Comparison of ENCODE assay signal across 30 cellular contexts in genomic region chr6:70184723-70185122, GRCh38.
"Had no signal": no experiment of that assay in that cellular context is flagged by ENCODE, and none has a peak within 500 bp of the region (broad histone marks: within the 10 kb centered on the region; RNA-seq: fewer than 3 reads in every experiment).

No MANE protein-coding gene starts in this region.

- H3K9me3 ChIP-seq: adrenal gland, ascending aorta, body of pancreas, breast epithelium had no signal

- H3K27me3 ChIP-seq: adrenal gland, ascending aorta, body of pancreas, brain microvascular endothelial cell, breast epithelium, cardiac muscle cell had no signal

- DNase-seq: activated effector memory CD4-positive, alpha-beta T cell treated with anti-CD3 and anti-CD28 coated beads, Interleukin-2, amount 50 U/mL, for 16 hours; activated effector memory CD4-positive, alpha-beta T cell treated with Interleukin-2 at 50 U/mL for 16 hours; activated gamma-delta T cell; activated gamma-delta T cell treated with Interleukin-2 at 50 U/mL for 16 hours; activated naive CD4-positive, alpha-beta T cell; activated naive CD4-positive, alpha-beta T cell treated with anti-CD3 and anti-CD28 coated beads for 36 hours; activated naive CD4-positive, alpha-beta T cell treated with anti-CD3 and anti-CD28 coated beads, Interleukin-2, amount 10 ng/mL, durations not matched to agents 7 days and 5 days; activated naive CD4-positive, alpha-beta T cell treated with anti-CD3 and anti-CD28 coated beads, Interleukin-2, amount 50 U/mL, for 16 hours; activated naive CD4-positive, alpha-beta T cell treated with Interleukin-2 at 50 U/mL for 16 hours; activated naive CD8-positive, alpha-beta T cell treated with anti-CD3 and anti-CD28 coated beads for 36 hours; activated naive CD8-positive, alpha-beta T cell treated with anti-CD3 and anti-CD28 coated beads, Interleukin-2, amount 10 ng/mL, durations not matched to agents 7 days and 5 days; activated naive CD8-positive, alpha-beta T cell treated with anti-CD3 and anti-CD28 coated beads, Interleukin-2, amount 50 U/mL, for 24 hours; activated T-cell treated with anti-CD3 and anti-CD28 coated beads, Interleukin-2, amount 50 U/mL, for 1 hour; activated T-cell treated with anti-CD3 and anti-CD28 coated beads, Interleukin-2, amount 50 U/mL, for 24 hours; activated T-cell treated with anti-CD3 and anti-CD28 coated beads, Interleukin-2, amount 50 U/mL, for 4 hours; activated T-cell treated with anti-CD3 and anti-CD28 coated beads, Interleukin-2, amount 50 U/mL, for 48 hours; activated T-cell treated with anti-CD3 and anti-CD28 coated beads, Interleukin-2, amount 50 U/mL, for 72 hours; adrenal gland; amniotic stem cell; amygdala; anterior cingulate cortex; aorta; body of pancreas; brain microvascular endothelial cell; caudate nucleus; central memory CD4-positive, alpha-beta T cell; cerebellar nuclear complex had no signal

- H3K4me3 ChIP-seq: adrenal gland, ascending aorta, body of pancreas, breast epithelium, cardiac muscle cell had no signal

- H3K36me3 ChIP-seq: adrenal gland, ascending aorta, brain microvascular endothelial cell, breast epithelium, cardiac muscle cell had no signal

- H3K27ac ChIP-seq: adrenal gland, ascending aorta, body of pancreas, brain microvascular endothelial cell, breast epithelium, cardiac muscle cell had no signal
